10 cellular contexts compared by ENCODE assay signal in genomic region chr17:17377568-17377967, GRCh38.
"Had no signal": no experiment of that assay in that cellular context is flagged by ENCODE, and none has a peak within 500 bp of the region (broad histone marks: within the 10 kb centered on the region; RNA-seq: fewer than 3 reads in every experiment).

No MANE protein-coding gene starts in this region.

- H3K36me3 ChIP-seq: thoracic aorta had no signal

- DNase-seq: activated CD4-positive, alpha-beta memory T cell treated with anti-CD3 and anti-CD28 coated beads for 36 hours; activated gamma-delta T cell; activated T-cell treated with anti-CD3 and anti-CD28 coated beads, Interleukin-2, amount 50 U/mL, for 4 hours; foreskin melanocyte; naive thymus-derived CD4-positive, alpha-beta T cell; stimulated activated CD4-positive, alpha-beta T cell treated with anti-CD3 and anti-CD28 coated beads, Interleukin-4, amount 100 ng/mL, for 1 hour; stimulated activated CD8-positive, alpha-beta memory T cell treated with anti-CD3 and anti-CD28 coated beads, Interleukin-4, amount 100 ng/mL, for 48 hours; T-helper 9 cell had no signal

- H3K9me3 ChIP-seq: thoracic aorta had no signal

- H3K27ac ChIP-seq: thoracic aorta had no signal

- H3K4me3 ChIP-seq: thoracic aorta had no signal

- FAIRE-seq: colon had no signal
